24 cellular contexts compared by ENCODE assay signal in the genomic region with DNA sequence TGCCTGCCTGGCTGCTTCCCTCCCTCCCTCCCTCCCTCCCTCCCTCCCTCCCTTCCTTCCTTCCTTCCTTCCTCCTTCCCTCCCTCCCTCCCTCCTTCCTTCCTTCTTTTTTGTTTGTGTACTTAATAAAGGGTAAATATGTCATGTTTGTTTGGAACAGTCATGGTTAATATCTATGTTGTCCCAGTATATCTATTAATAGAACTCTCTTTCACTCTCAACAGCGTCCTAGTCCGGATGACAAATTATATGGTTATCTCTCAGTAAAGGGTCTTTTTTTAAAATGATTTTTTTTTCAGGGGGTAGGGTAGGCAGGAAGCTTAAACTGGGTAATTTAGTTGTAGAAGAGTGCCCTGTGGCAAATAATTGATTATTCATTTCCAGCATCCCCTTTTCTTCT. TPM values are rescaled to one million over a fixed set of nuclear protein-coding genes. Genes with fewer than 3 reads are reported as not detected.
"Had no signal": no experiment of that assay in that cellular context is flagged by ENCODE, and none has a peak within 500 bp of the region (broad histone marks: within the 10 kb centered on the region; RNA-seq: fewer than 3 reads in every experiment).

No MANE protein-coding gene starts in this region.

- H3K36me3 ChIP-seq: colonic mucosa, esophagus squamous epithelium, gastroesophageal sphincter, lower lobe of right lung, prostate gland, suprapubic skin, tibial artery, upper lobe of right lung, vagina had no signal

- H3K36me3 Mint-ChIP-seq: memory B cell; natural killer cell treated with Interleukin-12 subunit alpha and Interleukin-12 subunit beta and Interleukin-15 and Interleukin-18, amount 100 ng/mL, for 72 hours had no signal

- DNase-seq: cerebellar nuclear complex; colonic mucosa; dermis blood vessel endothelial cell; esophagus squamous epithelium; foreskin fibroblast; hippocampal formation; lower lobe of right lung; midbrain; stimulated activated CD4-positive, alpha-beta T cell treated with anti-CD3 and anti-CD28 coated beads, Interleukin-12 subunit alpha, Interleukin-12 subunit beta, amount 100 ng/mL, for 4 hours; stimulated activated naive CD4-positive, alpha-beta T cell treated with Interleukin-2 at 50 U/mL for 16 hours; tibial artery; upper lobe of right lung had no signal

- H3K9me3 ChIP-seq: colonic mucosa, esophagus squamous epithelium, gastroesophageal sphincter, lower lobe of right lung, prostate gland, suprapubic skin, tibial artery, upper lobe of right lung, vagina had no signal

- H3K27ac Mint-ChIP-seq: memory B cell; natural killer cell treated with Interleukin-12 subunit alpha and Interleukin-12 subunit beta and Interleukin-15 and Interleukin-18, amount 100 ng/mL, for 72 hours had no signal

- H3K9ac ChIP-seq: parathyroid adenoma had no signal

- H3K4me3 Mint-ChIP-seq: memory B cell; natural killer cell treated with Interleukin-12 subunit alpha and Interleukin-12 subunit beta and Interleukin-15 and Interleukin-18, amount 100 ng/mL, for 72 hours had no signal

- H3K4me3 ChIP-seq: colonic mucosa, esophagus squamous epithelium, gastroesophageal sphincter, lower lobe of right lung, prostate gland, skin epidermis, suprapubic skin, tibial artery, upper lobe of right lung, vagina had no signal

- H3K9me3 Mint-ChIP-seq: memory B cell; natural killer cell treated with Interleukin-12 subunit alpha and Interleukin-12 subunit beta and Interleukin-15 and Interleukin-18, amount 100 ng/mL, for 72 hours had no signal

- H3K27ac ChIP-seq: colonic mucosa, esophagus squamous epithelium, gastroesophageal sphincter, lower lobe of right lung, parathyroid adenoma, prostate gland, skin epidermis, suprapubic skin, upper lobe of right lung, vagina had no signal

- H2AFZ ChIP-seq: parathyroid adenoma had no signal

- ATAC-seq: gastroesophageal sphincter, lower lobe of right lung, upper lobe of right lung had no signal

- H3K27me3 ChIP-seq: colonic mucosa, esophagus squamous epithelium, gastroesophageal sphincter, suprapubic skin, tibial artery, upper lobe of right lung, vagina had no signal

- H3K27me3 Mint-ChIP-seq: memory B cell; natural killer cell treated with Interleukin-12 subunit alpha and Interleukin-12 subunit beta and Interleukin-15 and Interleukin-18, amount 100 ng/mL, for 72 hours had no signal

- H3K79me2 ChIP-seq: parathyroid adenoma had no signal

- H3K4me1 ChIP-seq: colonic mucosa, parathyroid adenoma, prostate gland, vagina had no signal

RNA-seq across cellular contexts. Expression of a gene that starts 13.5 kb away (rescaled TPM):
- total RNA-seq: esophagus squamous epithelium, upper lobe of right lung had no signal

RNA-seq across cellular contexts. Expression of a gene that starts 22.3 kb away (rescaled TPM):
- total RNA-seq: colonic mucosa; dermis blood vessel endothelial cell; epithelial cell of proximal tubule; esophagus squamous epithelium; gastroesophageal sphincter; kidney epithelial cell; natural killer cell treated with Interleukin-12 subunit alpha and Interleukin-12 subunit beta and Interleukin-15 and Interleukin-18, amount 100 ng/mL, for 72 hours; omental fat pad; prostate gland; sciatic nerve; vagina had no signal
